In genomic region chrX:54494166-54494969, GRCh38 we compare ENCODE assay signal across 8 cellular contexts. TPM values are rescaled to one million over a fixed set of nuclear protein-coding genes. Genes with fewer than 3 reads are reported as not detected.
A peak's percentile ranks its signal among the peaks of the same experiment; 100 is the strongest.
DNase-seq lines count a peak whose midpoint lies in the region; ATAC-seq and TF ChIP-seq lines count a peak whose summit lies in the region.

No MANE protein-coding gene starts in this region.

- H3K9ac ChIP-seq in mucosa of rectum (ENCODE audit: low read depth in 1 of 2, low read length in 2 of 2), result peak overlapping the region; percentile 15 to 59

- TF ChIP-seq POLR2A in uterus (IDR thresholded peaks at IDR 0.05), result no peak

- H3K4me1 ChIP-seq in mucosa of rectum (ENCODE audit: control insufficient read depth in 2 of 2, insufficient read depth in 2 of 2, low read length in 2 of 2) (no peaks in the 10 kb centered on the region), uterus (no peaks in the 10 kb centered on the region)

- H3K4me3 ChIP-seq in choroid plexus epithelial cell (ENCODE audit: low read depth, low read length) (peak overlapping the region; percentile 67), mucosa of rectum (ENCODE audit: low read length in 2 of 2) (peak overlapping the region; percentile 56 to 62), uterus (peak overlapping the region; percentile 46 to 53)

- H3K4me1 Mint-ChIP-seq in activated naive CD8-positive, alpha-beta T cell (ENCODE audit: low read depth), result peaks cover 7% of the 10 kb centered on the region
- peaks cover 6% of the 10 kb centered on the region for H3K4me1 Mint-ChIP-seq in activated naive CD8-positive, alpha-beta T cell treated with anti-CD3 and anti-CD28 coated beads, Interleukin-2, amount 50 U/mL, for 24 hours

- no peak for DNase-seq in activated naive CD8-positive, alpha-beta T cell treated with anti-CD3 and anti-CD28 coated beads, Interleukin-2, amount 50 U/mL, for 24 hours
- DNase-seq in choroid plexus epithelial cell (ENCODE audit: low read depth), result no peak
- DNase-seq in uterus, result no peak
- no peak for DNase-seq in medulla oblongata (ENCODE audit: extremely low spot score)
- no peak for DNase-seq in stimulated activated CD4-positive, alpha-beta T cell treated with anti-CD3 and anti-CD28 coated beads, Interleukin-4, amount 100 ng/mL, for 24 hours

- no peaks in the 10 kb centered on the region for H3K36me3 Mint-ChIP-seq in activated naive CD8-positive, alpha-beta T cell
- no peaks in the 10 kb centered on the region for H3K36me3 Mint-ChIP-seq in activated naive CD8-positive, alpha-beta T cell treated with anti-CD3 and anti-CD28 coated beads, Interleukin-2, amount 50 U/mL, for 24 hours (ENCODE audit: low read depth)

- H3K9me3 ChIP-seq in mucosa of rectum (ENCODE audit: control insufficient read depth in 2 of 2, low read length in 2 of 2), result no peaks in the 10 kb centered on the region
- no peaks in the 10 kb centered on the region for H3K9me3 ChIP-seq in uterus

- TF ChIP-seq CTCF in choroid plexus epithelial cell (conservative IDR thresholded peaks at IDR 0.05; ENCODE audit: low read depth, low read length) (no peak), uterus (IDR thresholded peaks at IDR 0.05) (no peak)

- H3K27ac Mint-ChIP-seq in activated naive CD8-positive, alpha-beta T cell, result no peak overlapping the region
- no peak overlapping the region for H3K27ac Mint-ChIP-seq in activated naive CD8-positive, alpha-beta T cell treated with anti-CD3 and anti-CD28 coated beads, Interleukin-2, amount 50 U/mL, for 24 hours

- H3K36me3 ChIP-seq in mucosa of rectum (ENCODE audit: control insufficient read depth in 2 of 2, insufficient read depth in 2 of 2, low read length in 2 of 2) (no peaks in the 10 kb centered on the region), uterus (no peaks in the 10 kb centered on the region)

- H3K27me3 Mint-ChIP-seq in activated naive CD8-positive, alpha-beta T cell, result peaks cover 15% of the 10 kb centered on the region
- peaks cover 31% of the 10 kb centered on the region for H3K27me3 Mint-ChIP-seq in activated naive CD8-positive, alpha-beta T cell treated with anti-CD3 and anti-CD28 coated beads, Interleukin-2, amount 50 U/mL, for 24 hours

- H3K4me3 Mint-ChIP-seq in activated naive CD8-positive, alpha-beta T cell, result peak overlapping the region; percentile 73
- H3K4me3 Mint-ChIP-seq in activated naive CD8-positive, alpha-beta T cell treated with anti-CD3 and anti-CD28 coated beads, Interleukin-2, amount 50 U/mL, for 24 hours, result no peak overlapping the region

- intact Hi-C loops in uterus (cut with DNase I; ENCODE audit: low total_unique reads), result no loop called here

- H3K27me3 ChIP-seq in mucosa of rectum (ENCODE audit: control insufficient read depth in 2 of 2, insufficient read depth in 2 of 2, low read length in 2 of 2) (peaks cover 0 to 6% of the 10 kb centered on the region in 2 donors), uterus (no peaks in the 10 kb centered on the region)

- ATAC-seq in activated naive CD8-positive, alpha-beta T cell treated with anti-CD3 and anti-CD28 coated beads, Interleukin-2, amount 50 U/mL, for 24 hours, result no peak
- ATAC-seq in GM19452 (IDR thresholded peaks at IDR 0.05; ENCODE audit: unreplicated experiment), result no peak

- H3K27ac ChIP-seq in mucosa of rectum (ENCODE audit: low read depth in 2 of 2, low read length in 2 of 2) (no peak overlapping the region), uterus (peak overlapping the region; percentile 82 to 88)

- H3K9me3 Mint-ChIP-seq in activated naive CD8-positive, alpha-beta T cell (ENCODE audit: low read depth), result no peaks in the 10 kb centered on the region
- no peaks in the 10 kb centered on the region for H3K9me3 Mint-ChIP-seq in activated naive CD8-positive, alpha-beta T cell treated with anti-CD3 and anti-CD28 coated beads, Interleukin-2, amount 50 U/mL, for 24 hours

RNA-seq across cellular contexts. Expression of gene FGD1, which starts 1.7 kb away (rescaled TPM):
- 10 to 100 TPM in 2 of 4 donors, 1 to 10 TPM in 1, under 1 TPM in 1; 0.51 to 14.6 (median 9.0) TPM for total RNA-seq in uterus

RNA-seq across cellular contexts. Expression of gene GNL3L, which starts 35.7 kb away (rescaled TPM):
- 10 to 100 TPM in 3 of 4 donors, 1 to 10 TPM in 1; 8.5 to 39.6 (median 34.5) TPM for total RNA-seq in uterus

RNA-seq across cellular contexts. Expression of gene TSR2, which starts 54.2 kb away (rescaled TPM):
- 10 to 100 TPM in 3 of 4 donors, 1 to 10 TPM in 1; 5.6 to 46.3 (median 14.6) TPM for total RNA-seq in uterus

Comparison
In these comparisons a context has a peak if more than half of its experiments do, and no peak if none do; other contexts are left out.
1. H3K27ac ChIP-seq: peak in uterus (2 of 2); none in mucosa of rectum (0 of 2).
2. Peak in every context shown above with its lines, with median percentiles within 50 percentile points of each other: H3K4me3 ChIP-seq.